ENCODE assay signal across 31 cellular contexts in the genomic region with DNA sequence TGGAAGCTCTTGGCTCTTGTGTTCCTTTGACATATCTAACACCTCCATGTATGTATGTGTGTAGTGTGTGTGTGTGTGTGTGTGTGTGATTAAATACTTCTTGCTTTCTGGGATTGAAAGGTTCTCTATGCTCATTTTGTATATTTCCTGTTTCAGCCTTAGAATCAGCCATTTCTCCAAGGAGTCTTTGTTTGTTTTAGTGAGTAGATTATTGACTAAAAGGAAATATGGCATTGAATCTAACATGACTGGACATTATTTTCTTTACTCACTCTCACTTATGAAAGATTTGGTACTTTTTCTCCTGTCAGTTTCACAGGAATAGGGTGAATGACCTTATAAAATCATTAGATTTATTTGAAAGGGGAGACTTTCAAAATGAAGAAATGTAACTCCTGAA.
"Had no signal": no experiment of that assay in that cellular context is flagged by ENCODE, and none has a peak within 500 bp of the region (broad histone marks: within the 10 kb centered on the region; RNA-seq: fewer than 3 reads in every experiment).

No MANE protein-coding gene starts in this region.

- H3K79me2 ChIP-seq: parathyroid adenoma had no signal

- FAIRE-seq: colon, islet of Langerhans had no signal

- H3K4me3 ChIP-seq: breast epithelium, esophagus squamous epithelium, gastrocnemius medialis, left ventricle myocardium inferior, lung, psoas muscle, right atrium auricular region, stomach, suprapubic skin, tibial nerve had no signal

- H3K36me3 ChIP-seq: breast epithelium, esophagus squamous epithelium, gastrocnemius medialis, left ventricle myocardium inferior, right atrium auricular region, stomach, suprapubic skin, tibial nerve had no signal

- H3K27me3 Mint-ChIP-seq: activated naive CD4-positive, alpha-beta T cell treated with anti-CD3 and anti-CD28 coated beads, Interleukin-2, amount 10 ng/mL, durations not matched to agents 7 days and 5 days had no signal

- H2AFZ ChIP-seq: parathyroid adenoma had no signal

- H3K4me3 Mint-ChIP-seq: activated CD4-positive, alpha-beta memory T cell treated with anti-CD3 and anti-CD28 coated beads for 36 hours; activated CD4-positive, alpha-beta T cell treated with anti-CD3 and anti-CD28 coated beads, Interleukin-2, amount 10 ng/mL, durations not matched to agents 24 days and 14 days; activated naive CD4-positive, alpha-beta T cell treated with anti-CD3 and anti-CD28 coated beads, Interleukin-2, amount 10 ng/mL, durations not matched to agents 7 days and 5 days; activated naive CD8-positive, alpha-beta T cell treated with anti-CD3 and anti-CD28 coated beads, Interleukin-2, amount 10 ng/mL, durations not matched to agents 7 days and 5 days; activated T-cell treated with anti-CD3 and anti-CD28 coated beads, Interleukin-2, amount 50 U/mL, for 24 hours; central memory CD8-positive, alpha-beta T cell; stimulated activated naive B cell treated with anti-CD40 and anti-IgM and Interleukin-4, amounts not matched to agents 10 μg/mL and 1 μg/mL and 100 μg/mL, for 72 hours had no signal

- H3K9me3 Mint-ChIP-seq: activated CD4-positive, alpha-beta memory T cell treated with anti-CD3 and anti-CD28 coated beads for 36 hours; activated CD4-positive, alpha-beta T cell treated with anti-CD3 and anti-CD28 coated beads, Interleukin-2, amount 10 ng/mL, durations not matched to agents 24 days and 14 days; activated naive CD4-positive, alpha-beta T cell treated with anti-CD3 and anti-CD28 coated beads, Interleukin-2, amount 10 ng/mL, durations not matched to agents 7 days and 5 days; activated naive CD8-positive, alpha-beta T cell treated with anti-CD3 and anti-CD28 coated beads, Interleukin-2, amount 10 ng/mL, durations not matched to agents 7 days and 5 days; activated T-cell treated with anti-CD3 and anti-CD28 coated beads, Interleukin-2, amount 50 U/mL, for 24 hours; central memory CD8-positive, alpha-beta T cell; stimulated activated naive B cell treated with anti-CD40 and anti-IgM and Interleukin-4, amounts not matched to agents 10 μg/mL and 1 μg/mL and 100 μg/mL, for 72 hours had no signal

- H3K36me3 Mint-ChIP-seq: activated CD4-positive, alpha-beta memory T cell treated with anti-CD3 and anti-CD28 coated beads for 36 hours; activated naive CD4-positive, alpha-beta T cell treated with anti-CD3 and anti-CD28 coated beads, Interleukin-2, amount 10 ng/mL, durations not matched to agents 7 days and 5 days; activated naive CD8-positive, alpha-beta T cell treated with anti-CD3 and anti-CD28 coated beads, Interleukin-2, amount 10 ng/mL, durations not matched to agents 7 days and 5 days; stimulated activated naive B cell treated with anti-CD40 and anti-IgM and Interleukin-4, amounts not matched to agents 10 μg/mL and 1 μg/mL and 100 μg/mL, for 72 hours had no signal

- DNase-seq: activated CD4-positive, alpha-beta memory T cell treated with anti-CD3 and anti-CD28 coated beads for 36 hours; activated CD4-positive, alpha-beta T cell treated with anti-CD3 and anti-CD28 coated beads, Interleukin-2, amount 10 ng/mL, durations not matched to agents 24 days and 14 days; activated CD4-positive, CD25-positive, alpha-beta regulatory T cell treated with anti-CD3 and anti-CD28 coated beads, Interleukin-2, amount 50 U/mL, for 72 hours; activated CD8-positive, alpha-beta memory T cell treated with anti-CD3 and anti-CD28 coated beads, Interleukin-2, amount 50 U/mL, for 48 hours; activated gamma-delta T cell; activated naive CD4-positive, alpha-beta T cell treated with anti-CD3 and anti-CD28 coated beads, Interleukin-2, amount 10 ng/mL, durations not matched to agents 7 days and 5 days; activated naive CD8-positive, alpha-beta T cell treated with anti-CD3 and anti-CD28 coated beads, Interleukin-2, amount 10 ng/mL, durations not matched to agents 7 days and 5 days; activated T-cell treated with anti-CD3 and anti-CD28 coated beads, Interleukin-2, amount 50 U/mL, for 24 hours; dermis blood vessel endothelial cell; effector CD4-positive, alpha-beta T cell; esophagus squamous epithelium; gastrocnemius medialis; glutamatergic neuron; left ventricle myocardium inferior; mesendoderm; psoas muscle; stimulated activated CD4-positive, alpha-beta T cell treated with anti-CD3 and anti-CD28 coated beads, Interleukin-15, amount 100 ng/mL, for 24 hours; stimulated activated CD4-positive, alpha-beta T cell treated with anti-CD3 and anti-CD28 coated beads, Interleukin-2, amount 100 ng/mL, for 24 hours; stimulated activated naive B cell treated with anti-CD40 and anti-IgM and Interleukin-4, amounts not matched to agents 10 μg/mL and 1 μg/mL and 100 μg/mL, for 72 hours; stomach; T-helper 2 cell had no signal

- ATAC-seq: gastrocnemius medialis; psoas muscle; stimulated activated naive B cell treated with anti-CD40 and anti-IgM and Interleukin-4, amounts not matched to agents 10 μg/mL and 1 μg/mL and 100 μg/mL, for 72 hours had no signal

- H3K27ac Mint-ChIP-seq: activated CD4-positive, alpha-beta memory T cell treated with anti-CD3 and anti-CD28 coated beads for 36 hours; activated CD4-positive, alpha-beta T cell treated with anti-CD3 and anti-CD28 coated beads, Interleukin-2, amount 10 ng/mL, durations not matched to agents 24 days and 14 days; activated naive CD4-positive, alpha-beta T cell treated with anti-CD3 and anti-CD28 coated beads, Interleukin-2, amount 10 ng/mL, durations not matched to agents 7 days and 5 days; activated naive CD8-positive, alpha-beta T cell treated with anti-CD3 and anti-CD28 coated beads, Interleukin-2, amount 10 ng/mL, durations not matched to agents 7 days and 5 days; activated T-cell treated with anti-CD3 and anti-CD28 coated beads, Interleukin-2, amount 50 U/mL, for 24 hours; stimulated activated naive B cell treated with anti-CD40 and anti-IgM and Interleukin-4, amounts not matched to agents 10 μg/mL and 1 μg/mL and 100 μg/mL, for 72 hours had no signal

- H3K9me3 ChIP-seq: breast epithelium, esophagus squamous epithelium, gastrocnemius medialis, left ventricle myocardium inferior, psoas muscle, right atrium auricular region, stomach, suprapubic skin, tibial nerve had no signal

- H3K27me3 ChIP-seq: breast epithelium, esophagus squamous epithelium, gastrocnemius medialis, right atrium auricular region, stomach, suprapubic skin, tibial nerve had no signal

- H3K9ac ChIP-seq: parathyroid adenoma had no signal

- H3K27ac ChIP-seq: breast epithelium, epithelial cell of prostate, esophagus squamous epithelium, gastrocnemius medialis, left ventricle myocardium inferior, parathyroid adenoma, psoas muscle, right atrium auricular region, stomach, suprapubic skin, tibial nerve had no signal

- H3K4me1 Mint-ChIP-seq: activated CD4-positive, alpha-beta T cell treated with anti-CD3 and anti-CD28 coated beads, Interleukin-2, amount 10 ng/mL, durations not matched to agents 24 days and 14 days; activated naive CD4-positive, alpha-beta T cell treated with anti-CD3 and anti-CD28 coated beads, Interleukin-2, amount 10 ng/mL, durations not matched to agents 7 days and 5 days; activated naive CD8-positive, alpha-beta T cell treated with anti-CD3 and anti-CD28 coated beads, Interleukin-2, amount 10 ng/mL, durations not matched to agents 7 days and 5 days; central memory CD8-positive, alpha-beta T cell had no signal

- H3K4me1 ChIP-seq: breast epithelium, esophagus squamous epithelium, gastrocnemius medialis, left ventricle myocardium inferior, parathyroid adenoma, psoas muscle, right atrium auricular region, stomach, suprapubic skin, tibial nerve had no signal
